Comparison of ENCODE assay signal across 8 cellular contexts in genomic region chr2:10042301-10043161, GRCh38. TPM values are rescaled to one million over a fixed set of nuclear protein-coding genes. Genes with fewer than 3 reads are reported as not detected.
DNase-seq lines count a peak whose midpoint lies in the region; ATAC-seq and TF ChIP-seq lines count a peak whose summit lies in the region.

No MANE protein-coding gene starts in this region.

- ATAC-seq in activated T-cell treated with anti-CD3 and anti-CD28 coated beads, Interleukin-2, amount 50 U/mL, for 4 hours: no peak

- H3K9me3 Mint-ChIP-seq in activated T-cell treated with anti-CD3 and anti-CD28 coated beads, Interleukin-2, amount 50 U/mL, for 4 hours: no peaks in the 10 kb centered on the region
- no peaks in the 10 kb centered on the region for H3K9me3 Mint-ChIP-seq in mesothelial cell of epicardium

- H3K36me3 ChIP-seq in HUES48 (ENCODE audit: control insufficient read depth, insufficient read depth, low read length) (peaks cover 1% of the 10 kb centered on the region; the same call in 1 of the 2 replicates), esophagus (ENCODE audit: control insufficient read depth in 2 of 2, insufficient read depth in 2 of 2, low read length in 1 of 2) (peaks cover 3% of the 10 kb centered on the region in 2 donors), stomach smooth muscle (ENCODE audit: control insufficient read depth in 2 of 2, insufficient read depth in 2 of 2, low read length in 2 of 2) (peaks cover 0 to 9% of the 10 kb centered on the region in 2 donors)

- H3K4me3 ChIP-seq in AG09309 (ENCODE audit: control insufficient read depth, low read depth, low read length) (peak overlapping the region; percentile 1; the same call in 1 of the 2 replicates), HUES48 (ENCODE audit: low read depth, low read length) (peak overlapping the region; percentile 65), esophagus (ENCODE audit: low read depth in 1 of 2, low read length in 2 of 2) (peak overlapping the region; percentile 18 to 35), stomach smooth muscle (ENCODE audit: low read length in 2 of 2) (peak overlapping the region; percentile 64 to 80)

- TF ChIP-seq CTCF in AG09309 (IDR thresholded peaks at IDR 0.05; ENCODE audit: control insufficient read depth, insufficient read depth, low read depth, low read length, missing control alignments) (no peak), mesothelial cell of epicardium (IDR thresholded peaks at IDR 0.05; ENCODE audit: unreplicated experiment) (no peak)

- peak overlapping the region; percentile 80 for H3K4me3 Mint-ChIP-seq in activated T-cell treated with anti-CD3 and anti-CD28 coated beads, Interleukin-2, amount 50 U/mL, for 4 hours
- peak overlapping the region; percentile 76 for H3K4me3 Mint-ChIP-seq in mesothelial cell of epicardium

- 35 to 39% methylated on average over 47 to 54 of the region's 54 CpGs for WGBS in esophagus, 2 donors

- H3K27ac ChIP-seq in HUES48 (ENCODE audit: low read depth, low read length): peak overlapping the region; percentile 76
- peak overlapping the region; percentile 90 to 99 for H3K27ac ChIP-seq in esophagus (ENCODE audit: low read depth in 2 of 2, low read length in 1 of 2)
- H3K27ac ChIP-seq in stomach smooth muscle (ENCODE audit: low read length): peak overlapping the region; percentile 94

- peaks cover 3% of the 10 kb centered on the region for H3K36me3 Mint-ChIP-seq in activated T-cell treated with anti-CD3 and anti-CD28 coated beads, Interleukin-2, amount 50 U/mL, for 4 hours (ENCODE audit: insufficient read depth)
- H3K36me3 Mint-ChIP-seq in mesothelial cell of epicardium: peaks cover 9% of the 10 kb centered on the region

- H3K9me3 ChIP-seq in HUES48 (ENCODE audit: control insufficient read depth, insufficient read depth, low read length) (no peaks in the 10 kb centered on the region), esophagus (ENCODE audit: control insufficient read depth in 2 of 2, insufficient read depth in 1 of 2, low read depth in 1 of 2, low read length in 1 of 2) (no peaks in the 10 kb centered on the region), stomach smooth muscle (ENCODE audit: control insufficient read depth in 2 of 2, low read length in 2 of 2) (no peaks in the 10 kb centered on the region)

- peak overlapping the region; percentile 91 for H3K27ac Mint-ChIP-seq in mesothelial cell of epicardium

- H3K27me3 ChIP-seq in HUES48 (ENCODE audit: control insufficient read depth, insufficient read depth, low read length) (peaks cover 17% of the 10 kb centered on the region), esophagus (ENCODE audit: control insufficient read depth in 1 of 2, insufficient read depth in 2 of 2, low read length in 2 of 2) (no peaks in the 10 kb centered on the region), stomach smooth muscle (ENCODE audit: control insufficient read depth in 1 of 2, insufficient read depth in 2 of 2, low read length in 2 of 2) (no peaks in the 10 kb centered on the region)

- no peaks in the 10 kb centered on the region for H3K27me3 Mint-ChIP-seq in activated T-cell treated with anti-CD3 and anti-CD28 coated beads, Interleukin-2, amount 50 U/mL, for 4 hours (ENCODE audit: low read depth)
- peaks cover 5% of the 10 kb centered on the region for H3K27me3 Mint-ChIP-seq in mesothelial cell of epicardium (ENCODE audit: low read depth)

- H3K4me1 Mint-ChIP-seq in activated T-cell treated with anti-CD3 and anti-CD28 coated beads, Interleukin-2, amount 50 U/mL, for 4 hours (ENCODE audit: low read depth): peaks cover 18% of the 10 kb centered on the region
- H3K4me1 Mint-ChIP-seq in mesothelial cell of epicardium: peaks cover 18% of the 10 kb centered on the region

- H3K4me1 ChIP-seq in HUES48 (ENCODE audit: control insufficient read depth, insufficient read depth, low read length) (peaks cover 8% of the 10 kb centered on the region), esophagus (ENCODE audit: control insufficient read depth in 2 of 2, insufficient read depth in 2 of 2, low read length in 1 of 2) (peaks cover 0 to 13% of the 10 kb centered on the region in 2 donors), stomach smooth muscle (ENCODE audit: control insufficient read depth, insufficient read depth, low read length) (peaks cover 71% of the 10 kb centered on the region)

- DNase-seq in AG09309 (ENCODE audit: low read depth) (no peak), mesothelial cell of epicardium (ENCODE audit: low spot score in 2 of 2, unreplicated experiment in 2 of 2) (peak in 1 of 2 experiments; percentile 42), NCI-H2081 (lab: John Stamatoyannopoulos, UW) (no peak), occipital lobe (lab: John Stamatoyannopoulos, UW) (no peak)
- DNase-seq in activated T-cell treated with anti-CD3 and anti-CD28 coated beads, Interleukin-2, amount 50 U/mL, for 4 hours: peak; percentile 18

- peak overlapping the region; percentile 43 for H3K9ac ChIP-seq in HUES48 (ENCODE audit: low read depth, low read length)
- peak overlapping the region; percentile 76 to 91 for H3K9ac ChIP-seq in stomach smooth muscle (ENCODE audit: low read length in 2 of 2)

RNA-seq across cellular contexts. Expression of gene KLF11, which starts 0.8 kb away (rescaled TPM):
- 10 to 100 TPM in 1 of 3 donors, 1 to 10 TPM in 2; 5.2 to 10.2 (median 5.7) TPM for total RNA-seq in activated T-cell treated with anti-CD3 and anti-CD28 coated beads, Interleukin-2, amount 50 U/mL, for 4 hours
- 1 to 10 TPM; 1.7 to 4.3 TPM for polyA plus RNA-seq in esophagus
- 14.0 to 15.8 TPM (median 14.5 TPM) in 3 replicates for total RNA-seq in mesothelial cell of epicardium
- total RNA-seq in occipital lobe: 14.0 TPM

RNA-seq across cellular contexts. Expression of gene CYS1, which starts 37.7 kb away (rescaled TPM):
- total RNA-seq in activated T-cell treated with anti-CD3 and anti-CD28 coated beads, Interleukin-2, amount 50 U/mL, for 4 hours: under 1 TPM in 1 of 3 donors, not detected in 2; 0.08 TPM
- polyA plus RNA-seq in esophagus: under 1 TPM; 0.29 to 0.94 TPM
- total RNA-seq in mesothelial cell of epicardium (1.3 to 1.4 TPM (median 1.3 TPM) in 3 replicates), occipital lobe (2.0 TPM)

Comparison
In these comparisons a context has a peak if more than half of its experiments do, and no peak if none do; other contexts are left out.
1. H3K4me3 ChIP-seq: peak in every context shown above with its lines; median percentile 72 in stomach smooth muscle; 65 in HUES48; 26 in esophagus; 1 in AG09309.